Comparison of ENCODE assay signal across 14 cellular contexts in the genomic region with DNA sequence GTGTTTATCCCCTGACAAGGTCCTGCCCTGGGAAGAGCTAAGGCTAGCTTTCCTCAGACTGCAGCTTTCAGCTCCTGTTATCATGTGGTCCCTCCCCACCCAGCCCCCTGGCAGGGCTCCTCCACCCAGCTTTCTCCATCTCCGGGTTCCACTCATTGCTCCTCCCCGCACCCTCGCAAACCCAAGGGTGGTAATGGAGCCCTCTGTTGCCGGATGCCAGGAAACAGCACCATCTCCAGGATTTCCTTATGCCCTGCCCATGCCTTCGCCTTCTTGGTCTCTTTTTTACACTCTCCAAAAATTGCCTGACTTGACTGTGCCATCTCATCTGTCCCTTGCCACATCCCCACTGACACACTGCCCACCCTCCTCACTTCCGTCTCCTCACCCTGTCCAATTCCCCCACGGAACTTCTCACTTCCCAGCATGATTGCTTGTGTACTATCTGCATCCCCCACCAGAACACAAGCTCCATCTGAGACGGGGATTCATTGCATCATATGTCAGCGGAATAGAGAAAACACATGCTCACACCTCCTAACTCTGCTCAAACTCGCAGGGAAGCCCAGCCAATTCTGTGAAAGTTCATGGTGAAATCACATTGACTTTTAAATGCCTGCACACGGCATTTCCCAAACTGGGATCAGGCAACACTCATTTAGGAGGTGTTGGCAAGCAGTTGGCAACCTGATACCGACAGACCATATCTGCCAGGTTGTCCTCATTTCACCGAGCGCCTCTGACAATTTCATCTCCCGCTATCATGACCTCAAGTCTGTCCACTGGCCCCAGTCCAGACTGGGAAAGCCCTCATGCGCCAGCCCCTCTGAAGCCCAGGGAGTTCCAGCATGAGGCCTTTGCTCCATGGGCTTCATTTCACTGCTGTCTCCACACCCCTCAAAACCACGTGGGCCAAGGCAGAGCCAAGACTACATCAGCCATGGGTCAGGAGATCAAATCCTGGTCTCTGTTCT.
DNase-seq lines count a peak whose midpoint lies in the region; ATAC-seq and TF ChIP-seq lines count a peak whose summit lies in the region.
"Had no signal": no experiment of that assay in that cellular context is flagged by ENCODE, and none has a peak within 500 bp of the region (broad histone marks: within the 10 kb centered on the region; RNA-seq: fewer than 3 reads in every experiment).

No MANE protein-coding gene starts in this region.

- TF ChIP-seq CTCF in adrenal gland (IDR thresholded peaks at IDR 0.05): no peak
- TF ChIP-seq CTCF in sigmoid colon (IDR thresholded peaks at IDR 0.05): no peak
- TF ChIP-seq CTCF in PC-3 (conservative IDR thresholded peaks at IDR 0.05; ENCODE audit: low read depth, low read length): no peak

- ATAC-seq in Right ventricle myocardium superior (ENCODE audit: poor library complexity) (peak; percentile 78), HG02840 (IDR thresholded peaks at IDR 0.05; ENCODE audit: low FRiP score, unreplicated experiment) (no peak), PC-3 (no peak)

- no peaks in the 10 kb centered on the region for H3F3A ChIP-seq in PC-3 (ENCODE audit: low read length, unreplicated experiment)

- no peak overlapping the region for H3K4me2 ChIP-seq in PC-3 (ENCODE audit: low read length)

- POLR2A ChIA-PET in PC-3 (lab: Charles Lee; ENCODE audit: unreplicated experiment): no interaction called here

- H4K20me1 ChIP-seq in PC-3 (ENCODE audit: low read length): no peaks in the 10 kb centered on the region

- no TSS peak for BruUV-seq in PC-3 (replicated peaks; lab: Mats Ljungman, UMichigan)

- no peak overlapping the region for H3K4me3 ChIP-seq in adrenal gland
- H3K4me3 ChIP-seq in sigmoid colon: no peak overlapping the region
- no peak overlapping the region for H3K4me3 ChIP-seq in PC-3 (ENCODE audit: low read length)
- H3K4me3 ChIP-seq: HAP-1 had no signal

- in situ Hi-C loops in G401 (cut with HindIII; ENCODE audit: low sequenced_read_pairs): no loop called here

- TF ChIP-seq EP300 in sigmoid colon (IDR thresholded peaks at IDR 0.05): no peak

- H3K79me2 ChIP-seq in PC-3 (ENCODE audit: low read length): no peaks in the 10 kb centered on the region

- intact Hi-C loops in adrenal gland (cut with DNase I) (no loop called here), Right ventricle myocardium superior (cut with DNase I) (loop anchor here (10.0 kb wide), 1 partner anchor 162 kb away; no protein-coding TSS in a partner anchor), sigmoid colon (cut with DNase I) (no loop called here), PC-3 (cut with micrococcal nuclease) (no loop called here)

- no peaks in the 10 kb centered on the region for H3K9me2 ChIP-seq in PC-3 (replicated peaks; ENCODE audit: low read length)

- H3K9me3 ChIP-seq in adrenal gland (replicated peaks in 1 of 3) (no peaks in the 10 kb centered on the region), sigmoid colon (no peaks in the 10 kb centered on the region), PC-3 (ENCODE audit: low read length) (no peaks in the 10 kb centered on the region)
- H3K9me3 ChIP-seq: HAP-1 had no signal

- H3K9ac ChIP-seq in PC-3 (ENCODE audit: low read length): no peak overlapping the region

- H2AFZ ChIP-seq in PC-3 (ENCODE audit: low read length): no peak overlapping the region

- H3K4me1 ChIP-seq in adrenal gland (replicated peaks in 1 of 2): peaks cover 4 to 16% of the 10 kb centered on the region in 2 donors
- peaks cover 0 to 10% (median 9%) of the 10 kb centered on the region in 4 donors for H3K4me1 ChIP-seq in sigmoid colon
- peaks cover 15% of the 10 kb centered on the region; the same call in 1 of the 2 replicates for H3K4me1 ChIP-seq in PC-3 (ENCODE audit: insufficient read depth, low read length)
- H3K4me1 ChIP-seq: HAP-1 had no signal

- H3K27me3 ChIP-seq in adrenal gland (no peaks in the 10 kb centered on the region), sigmoid colon (peaks cover 0 to 16% (median 3%) of the 10 kb centered on the region in 3 donors), PC-3 (ENCODE audit: low read length) (no peaks in the 10 kb centered on the region)

- 58 to 71% (median 61%) methylated on average over 13 to 17 of the region's 17 CpGs for WGBS in adrenal gland, 4 donors
- WGBS in sigmoid colon, 2 donors: 59 to 68% methylated on average over 17 of the region's 17 CpGs

- H3K36me3 ChIP-seq in adrenal gland (replicated peaks in 1 of 2): no peaks in the 10 kb centered on the region
- H3K36me3 ChIP-seq in sigmoid colon: no peaks in the 10 kb centered on the region
- H3K36me3 ChIP-seq in PC-3 (ENCODE audit: low read depth, low read length): no peaks in the 10 kb centered on the region
- H3K36me3 ChIP-seq: HAP-1 had no signal

- DNase-seq in G401 (ENCODE audit: low spot score): peak; percentile 10
- peak in 5 of 7 donors; percentile 20 to 53 (median 44) for DNase-seq in adrenal gland
- DNase-seq in Right ventricle myocardium superior: peak; percentile 92
- peak; percentile 77 for DNase-seq in sigmoid colon
- DNase-seq in NK-92 treated with Interleukin-12 subunit alpha and Interleukin-12 subunit beta, amount 100 ng/mL, for 24 hours (lab: John Stamatoyannopoulos, UW): no peak
- no peak for DNase-seq in PC-3
- no peak for DNase-seq in SKM-1 treated with dmso at 0.1 percent for 144 hours (lab: John Stamatoyannopoulos, UW; ENCODE audit: unreplicated experiment)
- DNase-seq: activated CD4-positive, alpha-beta T cell treated with anti-CD3 and anti-CD28 coated beads, Interleukin-2, amount 10 ng/mL, durations not matched to agents 24 days and 14 days; DMS153; naive B cell; NCI-H187 treated with DMSO at 0.1 percent for 48 hours had no signal

- CTCF ChIA-PET in PC-3 (lab: Charles Lee): no interaction called here

- no peak overlapping the region for H3K27ac ChIP-seq in adrenal gland
- H3K27ac ChIP-seq in sigmoid colon: peak overlapping the region in 1 of 4 donors; percentile 69
- no peak overlapping the region for H3K27ac ChIP-seq in PC-3 (ENCODE audit: low read length)
- H3K27ac ChIP-seq: RWPE1 had no signal

- no peak for TF ChIP-seq POLR2A in adrenal gland (IDR thresholded peaks at IDR 0.05)
- no peak for TF ChIP-seq POLR2A in sigmoid colon (IDR thresholded peaks at IDR 0.05)

Comparison
In these comparisons a context has a peak if more than half of its experiments do, and no peak if none do; other contexts are left out.
1. DNase-seq: peak in G401 (single experiment), adrenal gland (5 of 7), Right ventricle myocardium superior (single experiment) and sigmoid colon (single experiment); none in NK-92 treated with Interleukin-12 subunit alpha and Interleukin-12 subunit beta, amount 100 ng/mL, for 24 hours (single experiment), PC-3 (single experiment) and SKM-1 treated with dmso at 0.1 percent for 144 hours (single experiment).